Comparison of ENCODE assay signal across 6 cellular contexts in the genomic region with DNA sequence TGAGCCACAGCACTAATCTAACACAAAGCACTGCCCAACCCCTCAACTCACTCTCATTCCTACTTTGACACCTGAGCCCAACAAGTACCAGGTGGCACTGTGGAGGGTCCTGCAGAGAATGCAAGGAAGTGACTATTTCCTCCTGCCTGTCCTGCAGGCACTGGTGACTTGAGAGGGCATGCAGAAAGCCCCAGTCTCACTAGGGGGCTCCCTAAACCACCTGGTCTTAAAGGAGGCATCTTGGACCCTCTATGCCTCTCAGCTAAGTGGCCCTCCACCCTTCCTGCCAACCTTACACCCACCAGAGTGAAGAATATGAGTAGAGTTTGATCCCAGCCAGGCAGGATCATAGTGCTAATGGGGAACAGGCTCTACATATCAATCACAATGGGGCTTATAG. TPM values are rescaled to one million over a fixed set of nuclear protein-coding genes. Genes with fewer than 3 reads are reported as not detected.
A peak's percentile ranks its signal among the peaks of the same experiment; 100 is the strongest.
DNase-seq lines count a peak whose midpoint lies in the region; ATAC-seq and TF ChIP-seq lines count a peak whose summit lies in the region.

No MANE protein-coding gene starts in this region.

- dilution Hi-C loops in IMR-90 (cut with HindIII; ENCODE audit: low sequenced_read_pairs, unreplicated experiment): no loop called here

- no peaks in the 10 kb centered on the region for H3K27me3 ChIP-seq in BE2C
- no peaks in the 10 kb centered on the region for H3K27me3 ChIP-seq in IMR-90 (ENCODE audit: control insufficient read depth, insufficient read depth, low read length)
- no peaks in the 10 kb centered on the region for H3K27me3 ChIP-seq in vagina

- H3K18ac ChIP-seq in IMR-90 (ENCODE audit: low read depth, low read length): no peak overlapping the region

- peak; percentile 43; the same call in 1 of the 2 replicates for TF ChIP-seq RAD21 in IMR-90 (IDR thresholded peaks at IDR 0.05; ENCODE audit: low read length)

- H3K4me1 ChIP-seq in BE2C: peaks cover 20% of the 10 kb centered on the region
- H3K4me1 ChIP-seq in IMR-90 (ENCODE audit: control insufficient read depth, insufficient read depth, low read length): no peaks in the 10 kb centered on the region; the same call in 1 of the 2 replicates
- peaks cover 6% of the 10 kb centered on the region for H3K4me1 ChIP-seq in vagina

- no peak overlapping the region for H3K23ac ChIP-seq in IMR-90 (ENCODE audit: low read depth, low read length)

- no peak overlapping the region for H2BK120ac ChIP-seq in IMR-90 (ENCODE audit: low read depth, low read length)

- BruUV-seq in IMR-90 (replicated peaks; lab: Mats Ljungman, UMichigan): no TSS peak

- H3K9me3 ChIP-seq in BE2C (no peaks in the 10 kb centered on the region), IMR-90 (ENCODE audit: control insufficient read depth, insufficient read depth, low read length) (no peaks in the 10 kb centered on the region), vagina (no peaks in the 10 kb centered on the region)

- no peak overlapping the region for H2AK9ac ChIP-seq in IMR-90 (replicated peaks; ENCODE audit: low read depth, low read length, poor library complexity)

- H3K9me1 ChIP-seq in IMR-90 (ENCODE audit: insufficient read depth, low read length): peaks cover 3% of the 10 kb centered on the region; the same call in 1 of the 2 replicates

- H2BK20ac ChIP-seq in IMR-90 (ENCODE audit: low read depth, low read length): no peak overlapping the region

- in situ Hi-C loops in IMR-90 (cut with MboI; ENCODE audit: low sequenced_read_pairs): loop anchor here (5.0 kb wide), 1 partner anchor 139 kb away; no protein-coding TSS in a partner anchor

- H4K8ac ChIP-seq in IMR-90 (ENCODE audit: low read depth in 2 of 2, low read length in 2 of 2): no peak overlapping the region

- no peaks in the 10 kb centered on the region for H3K36me3 ChIP-seq in BE2C
- peaks cover 3% of the 10 kb centered on the region for H3K36me3 ChIP-seq in IMR-90 (ENCODE audit: control insufficient read depth, insufficient read depth, low read length)
- H3K36me3 ChIP-seq in vagina: no peaks in the 10 kb centered on the region

- no peaks in the 10 kb centered on the region for H3K79me1 ChIP-seq in IMR-90 (ENCODE audit: low read depth in 1 of 2, low read length in 2 of 2)

- H3K27ac ChIP-seq in IMR-90 (ENCODE audit: insufficient read depth, low read length) (no peak overlapping the region), vagina (no peak overlapping the region)

- H4K5ac ChIP-seq in IMR-90 (ENCODE audit: low read depth, low read length): no peak overlapping the region

- H4K20me1 ChIP-seq in IMR-90 (ENCODE audit: insufficient read depth, low read length): no peaks in the 10 kb centered on the region

- peak overlapping the region; percentile 10 for H2AFZ ChIP-seq in IMR-90 (replicated peaks; ENCODE audit: low read length, poor library complexity)

- CTCF ChIA-PET in IMR-90 (lab: Yijun Ruan, JAX): interaction anchor here (1.1 to 4.4 kb wide), 3 partner anchors 37 to 255 kb away, joined by 3 to 33 read pairs (median 9); partner anchors contain the start of genes AMIGO3 and INKA1

- no peak overlapping the region for H3K4me3 ChIP-seq in BE2C (ENCODE audit: low read depth, low read length)
- no peak overlapping the region for H3K4me3 ChIP-seq in IMR-90 (ENCODE audit: insufficient read depth, low read depth, low read length)
- no peak overlapping the region for H3K4me3 ChIP-seq in choroid plexus epithelial cell (ENCODE audit: low read depth, low read length)
- no peak overlapping the region for H3K4me3 ChIP-seq in vagina

- ATAC-seq in IMR-90 (ENCODE audit: low read depth) (peak; percentile 35; the same call in 1 of the 2 replicates), HG03457 (IDR thresholded peaks at IDR 0.05; ENCODE audit: unreplicated experiment) (no peak), HG03432 (IDR thresholded peaks at IDR 0.05; ENCODE audit: unreplicated experiment) (no peak)

- H3K9ac ChIP-seq in IMR-90 (ENCODE audit: low read depth, low read length): no peak overlapping the region

- DNase-seq in BE2C (peak; percentile 30), IMR-90 (no peak), choroid plexus epithelial cell (ENCODE audit: low read depth) (peak; percentile 25), vagina (ENCODE audit: extremely low spot score in 2 of 2) (no peak)

- H2AK5ac ChIP-seq in IMR-90 (ENCODE audit: low read depth, low read length): no peak overlapping the region

- intact Hi-C loops in IMR-90 (cut with micrococcal nuclease): loop anchor here (5.0 kb wide), 1 partner anchor 66 kb away; no protein-coding TSS in a partner anchor
- intact Hi-C loops in vagina (cut with DNase I): loop anchor here (5.0 to 10.0 kb wide), 2 partner anchors 39 to 116 kb away; partner anchors contain the start of genes GMPPB and INKA1

- H3K14ac ChIP-seq in IMR-90 (replicated peaks; ENCODE audit: low read depth, low read length): 0 out of 2 replicates have a peak overlapping the region, but pooled peaks have one; percentile 6

- no peak overlapping the region for H3K4me2 ChIP-seq in IMR-90 (ENCODE audit: low read depth, low read length)

- H3K56ac ChIP-seq in IMR-90 (ENCODE audit: extremely low read depth, insufficient read depth, low read length): no peak overlapping the region

- no peak overlapping the region for H4K91ac ChIP-seq in IMR-90 (ENCODE audit: insufficient read depth, low read depth, low read length)

- H3K4ac ChIP-seq in IMR-90 (ENCODE audit: low read depth, low read length): no peak overlapping the region

- no peak overlapping the region for H2BK15ac ChIP-seq in IMR-90 (ENCODE audit: low read depth, low read length)

- TF ChIP-seq CTCF in BE2C (IDR thresholded peaks at IDR 0.05; ENCODE audit: low read depth, low read length) (peak; percentile 47), IMR-90 (conservative IDR thresholded peaks at IDR 0.05; ENCODE audit: low read depth, low read length) (peak; percentile 35), choroid plexus epithelial cell (conservative IDR thresholded peaks at IDR 0.05; ENCODE audit: low read depth, low read length) (peak; percentile 53), vagina (IDR thresholded peaks at IDR 0.05) (no peak)

- TF ChIP-seq POLR2A in IMR-90 (IDR thresholded peaks at IDR 0.05; ENCODE audit: low read depth, low read length) (no peak), vagina (IDR thresholded peaks at IDR 0.05) (no peak)

- no peak overlapping the region for H2BK5ac ChIP-seq in IMR-90 (ENCODE audit: low read depth, low read length, poor library complexity, severe bottlenecking)

- POLR2A ChIA-PET in IMR-90 (lab: Charles Lee; ENCODE audit: unreplicated experiment): no interaction called here

TF ChIP-seq in IMR-90, 13 proteins besides CTCF, POLR2A, EP300 and RAD21:
- peak; percentile 20; the same call in 1 of the 2 replicates for TF ChIP-seq SMC3 (IDR thresholded peaks at IDR 0.05; ENCODE audit: low read depth, low read length)
- TF ChIP-seq MAFK (IDR thresholded peaks at IDR 0.05; ENCODE audit: low read depth, low read length): no peak
TF ChIP-seq in IMR-90: peak in this region for 1.

RNA-seq across cellular contexts. Expression of gene TRAIP, which starts 15.2 kb away (rescaled TPM):
- polyA plus RNA-seq in BE2C (2012; ENCODE audit: insufficient read depth, insufficient read length, low read depth): 7.8 TPM
- 5.3 and 6.3 TPM in 2 replicates for total RNA-seq in IMR-90 (2012; rRNA removed)
- polyA plus RNA-seq in IMR-90 (2012; rRNA removed): 9.2 and 10.0 TPM in 2 replicates
- 3.3 and 4.5 TPM in 2 replicates for polyA plus RNA-seq in IMR-90 (2012; cell fraction: cytosol; rRNA removed)
- polyA plus RNA-seq in IMR-90 (2012; cell fraction: nucleus; rRNA removed; ENCODE audit: low replicate concordance): 22.2 and 30.7 TPM in 2 replicates
- total RNA-seq in vagina: 17.4 TPM

RNA-seq across cellular contexts. Expression of gene UBA7, which starts 27.4 kb away (rescaled TPM):
- 8.1 TPM for polyA plus RNA-seq in BE2C (2012; ENCODE audit: insufficient read depth, insufficient read length, low read depth)
- total RNA-seq in IMR-90 (2012; rRNA removed) (15.3 and 18.6 TPM in 2 replicates), vagina (68.3 TPM)
- 57.0 and 57.8 TPM in 2 replicates for polyA plus RNA-seq in IMR-90 (2012; rRNA removed)
- polyA plus RNA-seq in IMR-90 (2012; cell fraction: cytosol; rRNA removed): 15.4 and 23.7 TPM in 2 replicates
- 627 and 1,170 TPM in 2 replicates for polyA plus RNA-seq in IMR-90 (2012; cell fraction: nucleus; rRNA removed; ENCODE audit: low replicate concordance)

RNA-seq across cellular contexts. Expression of gene CAMKV, which starts 28.6 kb away (rescaled TPM):
- polyA plus RNA-seq in BE2C (2012; ENCODE audit: insufficient read depth, insufficient read length, low read depth): 42.9 TPM
- not detected in 2 replicates for total RNA-seq in IMR-90 (2012; rRNA removed)
- polyA plus RNA-seq in IMR-90 (2012; rRNA removed): not detected in 2 replicates
- polyA plus RNA-seq in IMR-90 (2012; cell fraction: cytosol; rRNA removed): not detected in 2 replicates
- 0.09 TPM in 1 of 2 replicates, not detected in the other for polyA plus RNA-seq in IMR-90 (2012; cell fraction: nucleus; rRNA removed; ENCODE audit: low replicate concordance)
- total RNA-seq in vagina: not detected

RNA-seq across cellular contexts. Expression of gene INKA1, which starts 38.1 kb away (rescaled TPM):
- polyA plus RNA-seq in BE2C (2012; ENCODE audit: insufficient read depth, insufficient read length, low read depth): 75.9 TPM
- total RNA-seq in IMR-90 (2012; rRNA removed) (2.3 and 2.8 TPM in 2 replicates), vagina (12.5 TPM)
- polyA plus RNA-seq in IMR-90 (2012; rRNA removed): 4.5 and 5.4 TPM in 2 replicates
- 3.7 and 5.2 TPM in 2 replicates for polyA plus RNA-seq in IMR-90 (2012; cell fraction: cytosol; rRNA removed)
- 1.5 and 3.6 TPM in 2 replicates for polyA plus RNA-seq in IMR-90 (2012; cell fraction: nucleus; rRNA removed; ENCODE audit: low replicate concordance)

RNA-seq across cellular contexts. Expression of gene CDHR4, which starts 41.5 kb away (rescaled TPM):
- polyA plus RNA-seq in BE2C (2012; ENCODE audit: insufficient read depth, insufficient read length, low read depth): 0.36 TPM
- not detected in 2 replicates for total RNA-seq in IMR-90 (2012; rRNA removed)
- 0.07 TPM in 1 of 2 replicates, not detected in the other for polyA plus RNA-seq in IMR-90 (2012; rRNA removed)
- polyA plus RNA-seq in IMR-90 (2012; cell fraction: cytosol; rRNA removed): 0.03 TPM in 1 of 2 replicates, not detected in the other
- polyA plus RNA-seq in IMR-90 (2012; cell fraction: nucleus; rRNA removed; ENCODE audit: low replicate concordance): 0.76 and 2.0 TPM in 2 replicates
- total RNA-seq in vagina: not detected

Comparison
In these comparisons a context has a peak if more than half of its experiments do, and no peak if none do; other contexts are left out.
1. DNase-seq: peak in BE2C (single experiment) and choroid plexus epithelial cell (single experiment); none in IMR-90 (single experiment) and vagina (0 of 2).
2. CTCF ChIP-seq: peak in BE2C (single experiment), IMR-90 (single experiment) and choroid plexus epithelial cell (single experiment); none in vagina (0 of 3).